Comparison of ENCODE assay signal across 8 cellular contexts in the genomic region with DNA sequence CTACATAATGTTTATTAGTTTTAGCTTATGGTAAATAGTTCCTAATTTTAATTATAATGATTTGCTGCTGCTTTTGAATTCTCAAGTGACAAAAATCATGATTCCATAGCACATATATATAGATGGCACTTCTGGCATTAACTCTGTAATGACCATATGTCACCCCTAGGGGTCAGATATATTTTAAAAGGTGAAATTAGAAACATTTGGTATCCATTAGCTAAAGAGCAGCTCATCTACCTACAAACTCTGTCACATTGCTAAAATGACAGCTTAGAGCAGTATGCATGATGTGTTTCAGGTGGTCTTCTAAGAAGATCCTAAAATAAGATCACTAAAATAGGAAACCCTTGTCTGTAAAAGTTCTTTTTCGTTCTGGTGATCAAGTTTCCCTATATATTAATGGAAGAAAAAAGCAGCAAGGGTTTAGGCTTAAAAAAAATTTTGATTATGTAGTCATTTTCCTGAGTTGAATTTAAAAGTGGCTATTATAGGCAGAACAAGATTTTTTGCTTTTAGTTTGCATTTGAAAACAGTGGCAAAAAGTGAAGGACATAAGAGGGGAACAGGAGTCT.
A peak's percentile ranks its signal among the peaks of the same experiment; 100 is the strongest.
DNase-seq lines count a peak whose midpoint lies in the region; ATAC-seq and TF ChIP-seq lines count a peak whose summit lies in the region.

No MANE protein-coding gene starts in this region.

- no peak overlapping the region for H3K4me3 ChIP-seq in fibroblast of villous mesenchyme (ENCODE audit: low read depth, low read length)

- TF ChIP-seq CTCF in LNCAP (IDR thresholded peaks at IDR 0.05) (peak; percentile 62), fibroblast of villous mesenchyme (IDR thresholded peaks at IDR 0.05; ENCODE audit: insufficient read depth, low read depth, low read length) (peak; percentile 60)

- DNase-seq in EH (ENCODE audit: low read depth) = peak; percentile 19
- no peak for DNase-seq in fibroblast of villous mesenchyme (ENCODE audit: low read depth)
- DNase-seq in GOT3 (lab: John Stamatoyannopoulos, UW) = no peak
- DNase-seq in activated CD4-positive, alpha-beta T cell treated with anti-CD3 and anti-CD28 coated beads for 4 hours = no peak
- DNase-seq in stimulated activated CD4-positive, alpha-beta T cell treated with anti-CD3 and anti-CD28 coated beads, Interleukin-15, amount 100 ng/mL, for 24 hours = no peak
- DNase-seq in OCI-M2 (lab: John Stamatoyannopoulos, UW; ENCODE audit: unreplicated experiment) = no peak

- peak; percentile 87 for ATAC-seq in GM21515 (IDR thresholded peaks at IDR 0.05; ENCODE audit: unreplicated experiment)
